28 cellular contexts compared by ENCODE assay signal in genomic region chr22:39181356-39181755, GRCh38.
"Had no signal": no experiment of that assay in that cellular context is flagged by ENCODE, and none has a peak within 500 bp of the region (broad histone marks: within the 10 kb centered on the region; RNA-seq: fewer than 3 reads in every experiment).

No MANE protein-coding gene starts in this region.

- DNase-seq: activated CD4-positive, alpha-beta T cell treated with anti-CD3 and anti-CD28 coated beads, Interleukin-2, amount 50 U/mL, for 1 hour; activated CD8-positive, alpha-beta T cell treated with anti-CD3 and anti-CD28 coated beads for 36 hours; activated naive CD4-positive, alpha-beta T cell treated with Interleukin-2 at 50 U/mL for 16 hours; activated naive CD8-positive, alpha-beta T cell treated with anti-CD3 and anti-CD28 coated beads for 36 hours; activated T-cell treated with anti-CD3 and anti-CD28 coated beads, Interleukin-2, amount 50 U/mL, for 4 hours; cortex of kidney; foreskin fibroblast; hypothalamus; immature natural killer cell; kidney; left colon; naive B cell; occipital lobe; right cardiac atrium; stimulated activated CD4-positive, alpha-beta T cell treated with anti-CD3 and anti-CD28 coated beads, Interleukin-2, amount 100 ng/mL, for 48 hours; stimulated activated naive CD4-positive, alpha-beta T cell treated with Interleukin-2 at 50 U/mL for 16 hours; SW 1271; T-helper 9 cell had no signal

- H3K4me3 ChIP-seq: adrenal gland, cardiac muscle cell, heart left ventricle, tibial nerve had no signal

- H3K4me3 Mint-ChIP-seq: activated CD8-positive, alpha-beta T cell treated with anti-CD3 and anti-CD28 coated beads for 36 hours; activated naive CD8-positive, alpha-beta T cell treated with anti-CD3 and anti-CD28 coated beads for 36 hours; activated T-cell treated with anti-CD3 and anti-CD28 coated beads, Interleukin-2, amount 50 U/mL, for 4 hours; immature natural killer cell; mesothelial cell of epicardium; T-helper 1 cell treated with Interleukin-12 subunit alpha and Interleukin-12 subunit beta and Interleukin-4 antibody, amounts not matched to agents 30 μg/mL and 1 μg/mL, for 36 hours had no signal

- H3K27me3 ChIP-seq: adrenal gland, cardiac muscle cell, heart left ventricle, tibial nerve had no signal

- H3K9me3 ChIP-seq: adrenal gland had no signal

- ATAC-seq: activated CD8-positive, alpha-beta T cell treated with anti-CD3 and anti-CD28 coated beads for 36 hours; activated T-cell treated with anti-CD3 and anti-CD28 coated beads, Interleukin-2, amount 50 U/mL, for 4 hours; esophagus mucosa; heart left ventricle; left colon; right cardiac atrium had no signal

- H3K27ac Mint-ChIP-seq: activated CD8-positive, alpha-beta T cell treated with anti-CD3 and anti-CD28 coated beads for 36 hours; activated naive CD8-positive, alpha-beta T cell treated with anti-CD3 and anti-CD28 coated beads for 36 hours; activated T-helper 2 cell treated with anti-CD3 and anti-CD28 coated beads, Interferon-gamma antibody, Interleukin-2, Interleukin-4, amounts not matched to agents 10 μg/mL and 5 μg/mL and 100 μg/mL, durations not matched to agents 14 hours and 24 hours and 36 hours; mesothelial cell of epicardium; T-helper 1 cell treated with Interleukin-12 subunit alpha and Interleukin-12 subunit beta and Interleukin-4 antibody, amounts not matched to agents 30 μg/mL and 1 μg/mL, for 36 hours had no signal

- H3K36me3 Mint-ChIP-seq: activated naive CD8-positive, alpha-beta T cell treated with anti-CD3 and anti-CD28 coated beads for 36 hours; brain had no signal

- H3K36me3 ChIP-seq: adrenal gland, cardiac muscle cell, heart left ventricle, tibial nerve had no signal

- H3K9me3 Mint-ChIP-seq: activated CD8-positive, alpha-beta T cell treated with anti-CD3 and anti-CD28 coated beads for 36 hours; activated naive CD8-positive, alpha-beta T cell treated with anti-CD3 and anti-CD28 coated beads for 36 hours; activated T-cell treated with anti-CD3 and anti-CD28 coated beads, Interleukin-2, amount 50 U/mL, for 4 hours; activated T-helper 2 cell treated with anti-CD3 and anti-CD28 coated beads, Interferon-gamma antibody, Interleukin-2, Interleukin-4, amounts not matched to agents 10 μg/mL and 5 μg/mL and 100 μg/mL, durations not matched to agents 14 hours and 24 hours and 36 hours; mesothelial cell of epicardium; T-helper 1 cell treated with Interleukin-12 subunit alpha and Interleukin-12 subunit beta and Interleukin-4 antibody, amounts not matched to agents 30 μg/mL and 1 μg/mL, for 36 hours had no signal

- H3K27me3 Mint-ChIP-seq: activated CD8-positive, alpha-beta T cell treated with anti-CD3 and anti-CD28 coated beads for 36 hours; activated naive CD8-positive, alpha-beta T cell treated with anti-CD3 and anti-CD28 coated beads for 36 hours had no signal

- H3K27ac ChIP-seq: cardiac muscle cell, heart left ventricle, VCaP had no signal
